1 cellular context compared by ENCODE assay signal in genomic region chr2:102764083-102764482, GRCh38.
A peak's percentile ranks its signal among the peaks of the same experiment; 100 is the strongest.
TF ChIP-seq lines count a peak whose summit lies in the region.

No MANE protein-coding gene starts in this region.

TF ChIP-seq in A549, 52 proteins besides CTCF, POLR2A, EP300 and RAD21:
- TF ChIP-seq RFX5 (IDR thresholded peaks at IDR 0.05) (no peak), FOSL2 (IDR thresholded peaks at IDR 0.05) (no peak), FOSL2 (CRISPR knock-in tag; IDR thresholded peaks at IDR 0.05) (0 out of 2 replicates have a peak, but pooled peaks have one; percentile 8)
